In the genomic region with DNA sequence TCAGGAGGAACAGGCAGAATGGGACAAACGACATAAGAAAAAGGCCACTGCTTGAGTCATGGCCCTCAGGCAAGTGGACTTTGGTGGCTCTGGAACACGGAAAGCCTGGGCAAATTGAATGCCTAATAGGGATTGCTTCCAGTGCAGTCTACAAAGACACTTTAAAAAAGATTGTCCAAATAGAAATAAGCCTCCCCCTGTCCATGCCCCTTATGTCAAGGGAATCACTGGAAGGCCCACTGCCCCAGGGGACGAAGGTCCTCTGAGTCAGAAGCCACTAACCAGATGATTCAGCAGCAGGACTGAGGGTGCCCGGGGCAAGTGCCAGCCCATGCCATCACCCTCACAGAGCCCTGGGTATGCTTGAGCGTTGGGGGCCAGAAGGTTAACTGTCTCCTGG, we compare ENCODE assay signal across 5 cellular contexts. TPM values are rescaled to one million over a fixed set of nuclear protein-coding genes. Genes with fewer than 3 reads are reported as not detected.
"Had no signal": no experiment of that assay in that cellular context is flagged by ENCODE, and none has a peak within 500 bp of the region (broad histone marks: within the 10 kb centered on the region; RNA-seq: fewer than 3 reads in every experiment).

No MANE protein-coding gene starts in this region.

RNA-seq across cellular contexts. Expression of gene SRD5A2, which starts 51.5 kb away (rescaled TPM):
- total RNA-seq: H1, H9, HT-29, IMR-90, K562 had no signal
- polyA plus RNA-seq: IMR-90 had no signal
